In genomic region chr14:54652188-54652889, GRCh38 we compare ENCODE assay signal across 2 cellular contexts.
A peak's percentile ranks its signal among the peaks of the same experiment; 100 is the strongest.
TF ChIP-seq lines count a peak whose summit lies in the region.

No MANE protein-coding gene starts in this region.

TF ChIP-seq in Ishikawa, 13 proteins besides CTCF, POLR2A, EP300 and RAD21 (continued from another document):
- TF ChIP-seq CEBPB (IDR thresholded peaks at IDR 0.05) (peak; percentile 40; the same call in 1 of the 2 replicates), TCF12 (IDR thresholded peaks at IDR 0.05; ENCODE audit: low read depth) (peak; percentile 84), TAF1 (IDR thresholded peaks at IDR 0.05; ENCODE audit: low read depth) (no peak), FOXM1 (IDR thresholded peaks at IDR 0.05; ENCODE audit: borderline replicate concordance, low read depth) (peak; percentile 69; the same call in 1 of the 2 replicates)
TF ChIP-seq in Ishikawa: peak in this region for 6.

TF ChIP-seq in HepG2, 621 proteins besides CTCF, POLR2A, EP300 and RAD21 (continued from another document and continues in another):
- TF ChIP-seq ZNF609 (CRISPR knock-in tag; IDR thresholded peaks at IDR 0.05; ENCODE audit: borderline replicate concordance) (no peak), FOXO4 (CRISPR knock-in tag; conservative IDR thresholded peaks at IDR 0.05) (no peak), PATZ1 (CRISPR knock-in tag; IDR thresholded peaks at IDR 0.05) (peak; percentile 26; the same call in 1 of the 2 replicates), PPARG (CRISPR knock-in tag; conservative IDR thresholded peaks at IDR 0.05) (peak; percentile 62; the same call in 1 of the 2 replicates), CBFB (CRISPR knock-in tag; IDR thresholded peaks at IDR 0.05) (no peak), CSRNP2 (CRISPR knock-in tag; conservative IDR thresholded peaks at IDR 0.05; ENCODE audit: low read depth) (no peak), PCBP1 (IDR thresholded peaks at IDR 0.05; ENCODE audit: borderline replicate concordance, low read depth, low read length) (no peak), JUN (CRISPR knock-in tag; IDR thresholded peaks at IDR 0.05) (peak; percentile 97), JUNB (CRISPR knock-in tag; IDR thresholded peaks at IDR 0.05; ENCODE audit: borderline replicate concordance) (peak; percentile 72; the same call in 1 of the 2 replicates), ETV5 (CRISPR knock-in tag; IDR thresholded peaks at IDR 0.05; ENCODE audit: borderline replicate concordance) (peak; percentile 43; the same call in 1 of the 2 replicates), ZNF792 (CRISPR knock-in tag; IDR thresholded peaks at IDR 0.05) (0 out of 2 replicates have a peak, but pooled peaks have one; percentile 31), HDAC2 (CRISPR knock-in tag; IDR thresholded peaks at IDR 0.05) (peak; percentile 50; the same call in 1 of the 2 replicates), ERF (CRISPR knock-in tag; IDR thresholded peaks at IDR 0.05) (0 out of 2 replicates have a peak, but pooled peaks have one; percentile 42), ZSCAN31 (CRISPR knock-in tag; IDR thresholded peaks at IDR 0.05; ENCODE audit: low read depth) (no peak), BCL6 (CRISPR knock-in tag; IDR thresholded peaks at IDR 0.05) (peak; percentile 59), ZNF337 (CRISPR knock-in tag; IDR thresholded peaks at IDR 0.05; ENCODE audit: borderline replicate concordance, low read depth) (no peak), ATF4 (CRISPR knock-in tag; IDR thresholded peaks at IDR 0.05) (0 out of 4 replicates have a peak, but pooled peaks of 1 of the 2 experiments have one; percentile 14), SOX6 (IDR thresholded peaks at IDR 0.05) (no peak), SOX6 (CRISPR knock-in tag; IDR thresholded peaks at IDR 0.05) (peak; percentile 15; the same call in 1 of the 2 replicates), NFATC3 (CRISPR knock-in tag; IDR thresholded peaks at IDR 0.05) (no peak), HOMEZ (CRISPR knock-in tag; IDR thresholded peaks at IDR 0.05; ENCODE audit: low read depth) (peak; percentile 39; the same call in 1 of the 2 replicates), RXRB (CRISPR knock-in tag; IDR thresholded peaks at IDR 0.05; ENCODE audit: borderline replicate concordance) (peak; percentile 62; the same call in 1 of the 2 replicates), ZNF121 (CRISPR knock-in tag; IDR thresholded peaks at IDR 0.05) (no peak), ZBTB10 (CRISPR knock-in tag; IDR thresholded peaks at IDR 0.05; ENCODE audit: borderline replicate concordance) (no peak), ZNF644 (CRISPR knock-in tag; IDR thresholded peaks at IDR 0.05; ENCODE audit: low read depth) (no peak), ZBTB38 (CRISPR knock-in tag; IDR thresholded peaks at IDR 0.05) (no peak), TAF1 (CRISPR knock-in tag; IDR thresholded peaks at IDR 0.05) (no peak), CENPBD1 (CRISPR knock-in tag; IDR thresholded peaks at IDR 0.05; ENCODE audit: borderline replicate concordance, low read depth) (no peak), ZNF615 (CRISPR knock-in tag; IDR thresholded peaks at IDR 0.05; ENCODE audit: borderline replicate concordance) (no peak), SOX5 (CRISPR knock-in tag; IDR thresholded peaks at IDR 0.05; ENCODE audit: borderline replicate concordance) (peak; percentile 46; the same call in 1 of the 2 replicates), ZNF34 (CRISPR knock-in tag; IDR thresholded peaks at IDR 0.05; ENCODE audit: borderline replicate concordance) (no peak), MED1 (CRISPR knock-in tag; IDR thresholded peaks at IDR 0.05) (peak; percentile 63; the same call in 1 of the 2 replicates), ZNF225 (CRISPR knock-in tag; IDR thresholded peaks at IDR 0.05) (no peak), ZNF431 (CRISPR knock-in tag; IDR thresholded peaks at IDR 0.05; ENCODE audit: borderline replicate concordance, low read depth) (no peak), SOX13 (IDR thresholded peaks at IDR 0.05) (no peak), SOX13 (CRISPR knock-in tag; conservative IDR thresholded peaks at IDR 0.05 in 1 of 2, IDR thresholded peaks at IDR 0.05 in 1 of 2) (peak in 1 of 2 experiments; percentile 49; a peak in 1 of 4 replicates), ATF7 (IDR thresholded peaks at IDR 0.05) (0 out of 2 replicates have a peak, but pooled peaks have one; percentile 20), ATF7 (CRISPR knock-in tag; IDR thresholded peaks at IDR 0.05) (peak; percentile 92; the same call in 1 of the 2 replicates), RBM39 (IDR thresholded peaks at IDR 0.05; ENCODE audit: low read depth, low read length, poor library complexity, severe bottlenecking) (no peak), PAX8 (CRISPR knock-in tag; IDR thresholded peaks at IDR 0.05; ENCODE audit: borderline replicate concordance) (no peak), THAP11 (CRISPR knock-in tag; IDR thresholded peaks at IDR 0.05) (no peak), SKIL (CRISPR knock-in tag; IDR thresholded peaks at IDR 0.05; ENCODE audit: borderline replicate concordance) (0 out of 2 replicates have a peak, but pooled peaks have one; percentile 18)
